In the genomic region with DNA sequence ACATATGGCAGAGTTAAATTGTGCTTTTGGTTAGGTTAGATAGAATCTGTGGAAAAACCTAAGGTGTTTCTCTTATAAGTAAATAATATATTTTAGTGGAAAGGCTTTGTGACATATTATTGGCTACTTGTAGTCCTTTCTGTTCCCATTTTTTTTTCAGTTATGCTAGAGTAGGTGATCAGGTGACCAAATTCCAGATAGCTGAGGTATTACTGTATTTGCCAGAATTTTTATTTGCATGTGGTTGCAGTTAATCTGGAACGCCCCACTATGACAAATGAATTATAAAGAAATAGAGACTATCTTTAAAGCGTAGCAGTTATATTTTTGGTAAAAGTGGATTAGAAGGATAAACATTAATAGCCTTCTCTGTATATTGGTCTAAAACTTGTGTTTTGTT, we compare ENCODE assay signal across 14 cellular contexts. TPM values are rescaled to one million over a fixed set of nuclear protein-coding genes. Genes with fewer than 3 reads are reported as not detected.
DNase-seq lines count a peak whose midpoint lies in the region; ATAC-seq, FAIRE-seq and TF ChIP-seq lines count a peak whose summit lies in the region.
"Had no signal": no experiment of that assay in that cellular context is flagged by ENCODE, and none has a peak within 500 bp of the region (broad histone marks: within the 10 kb centered on the region; RNA-seq: fewer than 3 reads in every experiment).

No MANE protein-coding gene starts in this region.

- no peaks in the 10 kb centered on the region for H3K27me3 ChIP-seq in RWPE2 (ENCODE audit: insufficient read depth, poor library complexity, severe bottlenecking)
- no peaks in the 10 kb centered on the region for H3K27me3 ChIP-seq in pancreas
- no peaks in the 10 kb centered on the region for H3K27me3 ChIP-seq in suprapubic skin

- WGBS in pancreas, 2 donors = 13 to 15% methylated on average over 2 of the region's 2 CpGs
- WGBS in suprapubic skin = 35% methylated on average over 2 of the region's 2 CpGs

- TF ChIP-seq CTCF in RWPE2 (IDR thresholded peaks at IDR 0.05; ENCODE audit: poor library complexity, severe bottlenecking) (no peak), pancreas (IDR thresholded peaks at IDR 0.05) (no peak), suprapubic skin (IDR thresholded peaks at IDR 0.05) (no peak)

- H3K36me3 ChIP-seq in RWPE2 (ENCODE audit: low read depth) = peaks cover 50% of the 10 kb centered on the region
- H3K36me3 ChIP-seq in pancreas = no peaks in the 10 kb centered on the region
- peaks cover 9% of the 10 kb centered on the region for H3K36me3 ChIP-seq in suprapubic skin

- H3K27ac ChIP-seq in RWPE2 (ENCODE audit: poor library complexity, severe bottlenecking) (peak overlapping the region; percentile 64), pancreas (peak overlapping the region in 2 of 4 donors; percentile 30 to 39), suprapubic skin (no peak overlapping the region)
- H3K27ac ChIP-seq: C4-2B had no signal

- DNase-seq in EH (ENCODE audit: low read depth) = peak; percentile 67
- no peak for DNase-seq in RWPE2 (ENCODE audit: low spot score)
- DNase-seq in fibroblast of gingiva (ENCODE audit: low read depth) = peak; percentile 12
- no peak for DNase-seq in pancreas
- no peak for DNase-seq in anterior cingulate cortex (lab: John Stamatoyannopoulos, UW)
- DNase-seq in activated effector memory CD4-positive, alpha-beta T cell treated with Interleukin-2 at 50 U/mL for 16 hours = no peak
- no peak for DNase-seq in suprapubic skin (ENCODE audit: low spot score in 2 of 2)
- no peak for DNase-seq in NCI-H510A (lab: John Stamatoyannopoulos, UW)
- DNase-seq: activated CD4-positive, alpha-beta memory T cell treated with anti-CD3 and anti-CD28 coated beads for 36 hours; activated naive CD4-positive, alpha-beta T cell treated with anti-CD3 and anti-CD28 coated beads, Interleukin-2, amount 10 ng/mL, durations not matched to agents 7 days and 5 days; GF-D8; mucosa of descending colon; NCI-H2029 had no signal

- no peak for TF ChIP-seq POLR2A in suprapubic skin (IDR thresholded peaks at IDR 0.05)

- intact Hi-C loops in pancreas (cut with DNase I) = no loop called here

- H3K4me3 ChIP-seq in RWPE2 (ENCODE audit: severe bottlenecking) (no peak overlapping the region), pancreas (no peak overlapping the region), suprapubic skin (no peak overlapping the region)
- H3K4me3 ChIP-seq: mucosa of descending colon had no signal

- FAIRE-seq in pancreas (lab: Jason Lieb, UNC) = no peak

- H3K4me1 ChIP-seq in RWPE2 (ENCODE audit: insufficient read depth, poor library complexity, severe bottlenecking) (peaks cover 24% of the 10 kb centered on the region), pancreas (no peaks in the 10 kb centered on the region), suprapubic skin (peaks cover 19% of the 10 kb centered on the region)

- peak; percentile 92 for ATAC-seq in RWPE2 (ENCODE audit: low read depth)
- ATAC-seq in pancreas = peak; percentile 92 to 96 (median 94)
- ATAC-seq: mucosa of descending colon had no signal

- no peak for TF ChIP-seq EP300 in suprapubic skin (IDR thresholded peaks at IDR 0.05)

- H3K9me3 ChIP-seq in RWPE2 (ENCODE audit: severe bottlenecking) (no peaks in the 10 kb centered on the region), pancreas (no peaks in the 10 kb centered on the region), suprapubic skin (no peaks in the 10 kb centered on the region)

RNA-seq across cellular contexts. Expression of a gene that starts 52.0 kb away (rescaled TPM):
- total RNA-seq in pancreas (10 to 100 TPM; 49.0 to 81.8 (median 59.8) TPM), suprapubic skin (100 to 1,000 TPM in 3 of 4 donors, 10 to 100 TPM in 1; 92.5 to 125 (median 109) TPM)
- 10 to 100 TPM in 1 of 2 donors, 1 to 10 TPM in 1; 7.1 to 15.7 TPM for polyA plus RNA-seq in pancreas

Comparison
In these comparisons a context has a peak if more than half of its experiments do, and no peak if none do; other contexts are left out.
1. DNase-seq: peak in EH (single experiment) and fibroblast of gingiva (single experiment); none in RWPE2 (single experiment), pancreas (0 of 6), anterior cingulate cortex (0 of 58), activated effector memory CD4-positive, alpha-beta T cell treated with Interleukin-2 at 50 U/mL for 16 hours (single experiment), suprapubic skin (0 of 2) and NCI-H510A (single experiment).